Comparison of ENCODE assay signal across 19 cellular contexts in genomic region chr19:52653161-52653560, GRCh38. TPM values are rescaled to one million over a fixed set of nuclear protein-coding genes. Genes with fewer than 3 reads are reported as not detected.
A peak's percentile ranks its signal among the peaks of the same experiment; 100 is the strongest.
DNase-seq lines count a peak whose midpoint lies in the region; ATAC-seq and TF ChIP-seq lines count a peak whose summit lies in the region.
"Had no signal": no experiment of that assay in that cellular context is flagged by ENCODE, and none has a peak within 500 bp of the region (broad histone marks: within the 10 kb centered on the region; RNA-seq: fewer than 3 reads in every experiment).

No MANE protein-coding gene starts in this region.

- no peak for ATAC-seq in GM19467 (IDR thresholded peaks at IDR 0.05; ENCODE audit: unreplicated experiment)

- H3K4me3 ChIP-seq in breast epithelium, result no peak overlapping the region
- no peak overlapping the region for H3K4me3 ChIP-seq in epithelial cell of esophagus (ENCODE audit: low read length)
- H3K4me3 ChIP-seq: BLaER1 treated with 17β-estradiol and CSF1 and Interleukin-3, amounts not matched to agents 10 nM and 100 nM; GM23248 had no signal

- POLR2A ChIA-PET in MCF 10A (lab: Yijun Ruan, JAX), result no interaction called here

- no peak for TF ChIP-seq CTCF in MCF 10A (IDR thresholded peaks at IDR 0.05; ENCODE audit: unreplicated experiment)
- no peak for TF ChIP-seq CTCF in breast epithelium (IDR thresholded peaks at IDR 0.05)
- TF ChIP-seq CTCF in epithelial cell of esophagus (IDR thresholded peaks at IDR 0.05; ENCODE audit: insufficient read depth, low read depth, low read length, missing control alignments), result no peak
- TF ChIP-seq CTCF in type B pancreatic cell (conservative IDR thresholded peaks at IDR 0.05), result no peak

- peak; percentile 6 for DNase-seq in MCF 10A (ENCODE audit: unreplicated experiment)
- DNase-seq in breast epithelium (ENCODE audit: low spot score in 2 of 2), result no peak
- peak; percentile 41 for DNase-seq in epithelial cell of esophagus (ENCODE audit: low read depth)
- no peak for DNase-seq in type B pancreatic cell (ENCODE audit: extremely low spot score, unreplicated experiment)
- no peak for DNase-seq in DMS53 (lab: John Stamatoyannopoulos, UW)
- DNase-seq: ACHN; AML-193; BE2C; Calu3; CD4-positive, alpha-beta T cell; CD8-positive, alpha-beta memory T cell; DND-41; GM23248; H7; HCEC 1CT had no signal

- H3K36me3 ChIP-seq in breast epithelium, result no peaks in the 10 kb centered on the region

- H3K27ac Mint-ChIP-seq in MCF 10A (ENCODE audit: low read depth, unreplicated experiment) (no peak overlapping the region), type B pancreatic cell (peak overlapping the region; percentile 96)
- H3K27ac Mint-ChIP-seq: CD14-positive monocyte; CD4-positive, alpha-beta T cell; CD8-positive, alpha-beta memory T cell had no signal

- H3K9me3 Mint-ChIP-seq in MCF 10A (ENCODE audit: unreplicated experiment) (peaks cover 15% of the 10 kb centered on the region), type B pancreatic cell (peaks cover 12% of the 10 kb centered on the region)

- CTCF ChIA-PET in MCF 10A (lab: Yijun Ruan, JAX), result no interaction called here

- no peaks in the 10 kb centered on the region for H3K27me3 Mint-ChIP-seq in MCF 10A (ENCODE audit: insufficient read depth, unreplicated experiment)
- H3K27me3 Mint-ChIP-seq in type B pancreatic cell, result no peaks in the 10 kb centered on the region
- H3K27me3 Mint-ChIP-seq: CD4-positive, alpha-beta T cell; CD8-positive, alpha-beta memory T cell had no signal

- no peak for TF ChIP-seq POLR2A in breast epithelium (IDR thresholded peaks at IDR 0.05)

- no peak overlapping the region for H3K27ac ChIP-seq in breast epithelium
- H3K27ac ChIP-seq: 22Rv1; BLaER1 treated with 17β-estradiol and CSF1 and Interleukin-3, amounts not matched to agents 10 nM and 100 nM; GM23248 had no signal

- TSS peak; percentile 7 for BruUV-seq in MCF 10A (replicated peaks; lab: Mats Ljungman, UMichigan)

- H3K4me3 Mint-ChIP-seq in MCF 10A (ENCODE audit: unreplicated experiment) (no peak overlapping the region), type B pancreatic cell (no peak overlapping the region)
- H3K4me3 Mint-ChIP-seq: CD14-positive monocyte; CD4-positive, alpha-beta T cell; CD8-positive, alpha-beta memory T cell had no signal

- no peaks in the 10 kb centered on the region for H3K4me1 ChIP-seq in breast epithelium
- H3K4me1 ChIP-seq: BE2C; BLaER1 treated with 17β-estradiol and CSF1 and Interleukin-3, amounts not matched to agents 10 nM and 100 nM had no signal

- H3K36me3 Mint-ChIP-seq in MCF 10A (ENCODE audit: insufficient read depth, unreplicated experiment), result peaks cover 63% of the 10 kb centered on the region
- peaks cover 64% of the 10 kb centered on the region for H3K36me3 Mint-ChIP-seq in type B pancreatic cell

- intact Hi-C loops in MCF 10A (cut with micrococcal nuclease) (no loop called here), breast epithelium (cut with DNase I; ENCODE audit: low total_unique reads) (no loop called here)

- H3K9me3 ChIP-seq in breast epithelium, result no peaks in the 10 kb centered on the region
- H3K9me3 ChIP-seq: BE2C had no signal

- H3K4me1 Mint-ChIP-seq in MCF 10A (ENCODE audit: insufficient read depth, unreplicated experiment) (no peaks in the 10 kb centered on the region), type B pancreatic cell (ENCODE audit: unreplicated experiment) (no peaks in the 10 kb centered on the region)
- H3K4me1 Mint-ChIP-seq: CD8-positive, alpha-beta memory T cell had no signal

- H3K27me3 ChIP-seq in breast epithelium, result no peaks in the 10 kb centered on the region
- H3K27me3 ChIP-seq: BE2C; BLaER1 treated with 17β-estradiol and CSF1 and Interleukin-3, amounts not matched to agents 10 nM and 100 nM had no signal

RNA-seq across cellular contexts. Expression of gene ZNF83, which starts 15.0 kb away (rescaled TPM):
- total RNA-seq in MCF 10A (2022) (58.9 and 102 TPM in 2 replicates), breast epithelium (100 to 1,000 TPM in 1 of 3 donors, 10 to 100 TPM in 2; 61.0 to 120 (median 71.8) TPM), type B pancreatic cell (ENCODE audit: low replicate concordance) (76.2 and 81.0 TPM in 2 replicates)

Comparison
In these comparisons a context has a peak if more than half of its experiments do, and no peak if none do; other contexts are left out.
1. DNase-seq: peak in MCF 10A (single experiment) and epithelial cell of esophagus (single experiment); none in breast epithelium (0 of 2), type B pancreatic cell (single experiment) and DMS53 (single experiment).